ENCODE assay signal across 16 cellular contexts in the genomic region with DNA sequence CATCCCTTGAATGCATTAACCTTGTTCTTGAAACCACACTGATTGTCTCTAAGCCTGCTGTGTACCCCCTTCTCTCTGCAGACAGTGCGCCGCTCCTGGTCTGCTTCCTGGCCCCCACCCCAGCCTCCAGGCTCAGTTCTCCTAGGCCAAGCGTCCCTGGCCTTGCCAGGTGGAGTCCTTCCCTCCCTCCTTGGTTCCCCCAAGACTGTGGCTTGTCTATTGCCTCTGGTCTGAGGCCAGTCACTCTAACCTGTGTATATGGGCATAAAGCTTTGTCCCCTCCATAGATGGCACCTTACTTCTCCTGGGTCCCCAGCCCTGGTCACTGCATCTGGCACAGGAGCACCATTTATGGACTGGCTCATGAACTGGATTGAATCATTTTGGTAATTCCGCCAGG.
A peak's percentile ranks its signal among the peaks of the same experiment; 100 is the strongest.
DNase-seq lines count a peak whose midpoint lies in the region; ATAC-seq and TF ChIP-seq lines count a peak whose summit lies in the region.
"Had no signal": no experiment of that assay in that cellular context is flagged by ENCODE, and none has a peak within 500 bp of the region (broad histone marks: within the 10 kb centered on the region; RNA-seq: fewer than 3 reads in every experiment).

No MANE protein-coding gene starts in this region.

- no peak overlapping the region for H3K4me3 Mint-ChIP-seq in stimulated activated naive CD8-positive, alpha-beta T cell treated with anti-CD3 and anti-CD28 coated beads, Interleukin-15, amount 100 ng/mL, for 72 hours
- H3K4me3 Mint-ChIP-seq in nephron (no peak overlapping the region), type B pancreatic cell (no peak overlapping the region)
- H3K4me3 Mint-ChIP-seq: CD14-positive monocyte; CD4-positive, alpha-beta memory T cell had no signal

- no peaks in the 10 kb centered on the region for H3K4me1 Mint-ChIP-seq in stimulated activated naive CD8-positive, alpha-beta T cell treated with anti-CD3 and anti-CD28 coated beads, Interleukin-15, amount 100 ng/mL, for 72 hours
- H3K4me1 Mint-ChIP-seq in nephron, result peaks cover 19% of the 10 kb centered on the region
- H3K4me1 Mint-ChIP-seq in type B pancreatic cell (ENCODE audit: unreplicated experiment), result no peaks in the 10 kb centered on the region
- H3K4me1 Mint-ChIP-seq: CD4-positive, alpha-beta memory T cell had no signal

- no peaks in the 10 kb centered on the region for H3K9me3 ChIP-seq in prostate gland
- H3K9me3 ChIP-seq: BLaER1 had no signal

- H3K36me3 ChIP-seq in prostate gland, result no peaks in the 10 kb centered on the region
- H3K36me3 ChIP-seq: BLaER1 had no signal

- no peak overlapping the region for H3K27ac Mint-ChIP-seq in stimulated activated naive CD8-positive, alpha-beta T cell treated with anti-CD3 and anti-CD28 coated beads, Interleukin-15, amount 100 ng/mL, for 72 hours
- H3K27ac Mint-ChIP-seq in nephron (peak overlapping the region; percentile 14 to 77 (median 39)), type B pancreatic cell (no peak overlapping the region)
- H3K27ac Mint-ChIP-seq: CD14-positive monocyte had no signal

- intact Hi-C loops in prostate gland (cut with DNase I), result no loop called here

- no peak overlapping the region for H3K27ac ChIP-seq in prostate gland
- H3K27ac ChIP-seq: BLaER1, GM23248 had no signal

- H3K9me3 Mint-ChIP-seq in stimulated activated naive CD8-positive, alpha-beta T cell treated with anti-CD3 and anti-CD28 coated beads, Interleukin-15, amount 100 ng/mL, for 72 hours, result no peaks in the 10 kb centered on the region
- H3K9me3 Mint-ChIP-seq in nephron (no peaks in the 10 kb centered on the region), type B pancreatic cell (no peaks in the 10 kb centered on the region)
- H3K9me3 Mint-ChIP-seq: CD4-positive, alpha-beta memory T cell had no signal

- no peak overlapping the region for H3K4me3 ChIP-seq in prostate gland
- H3K4me3 ChIP-seq: BLaER1, GM23248 had no signal

- 100% methylated on average over 4 of the region's 4 CpGs for WGBS in prostate gland

- no peaks in the 10 kb centered on the region for H3K27me3 ChIP-seq in prostate gland (replicated peaks; ENCODE audit: insufficient read depth)
- H3K27me3 ChIP-seq: BLaER1 had no signal

- TF ChIP-seq CTCF in nephron (IDR thresholded peaks at IDR 0.05; ENCODE audit: unreplicated experiment in 3 of 3), result no peak
- no peak for TF ChIP-seq CTCF in type B pancreatic cell (conservative IDR thresholded peaks at IDR 0.05)
- no peak for TF ChIP-seq CTCF in prostate gland (IDR thresholded peaks at IDR 0.05)

- H3K4me1 ChIP-seq in prostate gland (replicated peaks), result no peaks in the 10 kb centered on the region
- H3K4me1 ChIP-seq: BLaER1 had no signal

- no peaks in the 10 kb centered on the region for H3K27me3 Mint-ChIP-seq in stimulated activated naive CD8-positive, alpha-beta T cell treated with anti-CD3 and anti-CD28 coated beads, Interleukin-15, amount 100 ng/mL, for 72 hours
- H3K27me3 Mint-ChIP-seq in nephron (ENCODE audit: low read depth), result peaks cover 5% of the 10 kb centered on the region
- H3K27me3 Mint-ChIP-seq in type B pancreatic cell, result no peaks in the 10 kb centered on the region

- ATAC-seq in stimulated activated naive CD8-positive, alpha-beta T cell treated with anti-CD3 and anti-CD28 coated beads, Interleukin-15, amount 100 ng/mL, for 72 hours, result peak; percentile 35
- no peak for ATAC-seq in stimulated activated naive CD8-positive, alpha-beta T cell treated with anti-CD3 and anti-CD28 coated beads, Interleukin-15, Interleukin-2, amounts not matched to agents 100 U/mL and 50 U/mL, for 24 hours

- no peak for TF ChIP-seq POLR2A in prostate gland (IDR thresholded peaks at IDR 0.05)

- H3K36me3 Mint-ChIP-seq in nephron (ENCODE audit: low read depth), result no peaks in the 10 kb centered on the region
- no peaks in the 10 kb centered on the region for H3K36me3 Mint-ChIP-seq in type B pancreatic cell
- H3K36me3 Mint-ChIP-seq: CD14-positive monocyte; CD4-positive, alpha-beta memory T cell had no signal

- DNase-seq in stimulated activated naive CD8-positive, alpha-beta T cell treated with anti-CD3 and anti-CD28 coated beads, Interleukin-15, amount 100 ng/mL, for 72 hours, result no peak
- DNase-seq in stimulated activated naive CD8-positive, alpha-beta T cell treated with anti-CD3 and anti-CD28 coated beads, Interleukin-15, Interleukin-2, amounts not matched to agents 100 U/mL and 50 U/mL, for 24 hours, result no peak
- DNase-seq in type B pancreatic cell (ENCODE audit: extremely low spot score, unreplicated experiment) (peak; percentile 56), NCI-H146 (lab: John Stamatoyannopoulos, UW) (no peak), prostate gland (ENCODE audit: low spot score) (no peak), NCI-H1694 (lab: John Stamatoyannopoulos, UW) (no peak)
- DNase-seq: 8988T; CD4-positive, alpha-beta memory T cell; DMS153; DMS79; GDM1; GM23248; HCEC 1CT had no signal

Comparison
In these comparisons a context has a peak if more than half of its experiments do, and no peak if none do; other contexts are left out.
1. H3K27ac Mint-ChIP-seq: peak in nephron (3 of 3); none in stimulated activated naive CD8-positive, alpha-beta T cell treated with anti-CD3 and anti-CD28 coated beads, Interleukin-15, amount 100 ng/mL, for 72 hours (0 of 2) and type B pancreatic cell (single experiment).